In the genomic region with DNA sequence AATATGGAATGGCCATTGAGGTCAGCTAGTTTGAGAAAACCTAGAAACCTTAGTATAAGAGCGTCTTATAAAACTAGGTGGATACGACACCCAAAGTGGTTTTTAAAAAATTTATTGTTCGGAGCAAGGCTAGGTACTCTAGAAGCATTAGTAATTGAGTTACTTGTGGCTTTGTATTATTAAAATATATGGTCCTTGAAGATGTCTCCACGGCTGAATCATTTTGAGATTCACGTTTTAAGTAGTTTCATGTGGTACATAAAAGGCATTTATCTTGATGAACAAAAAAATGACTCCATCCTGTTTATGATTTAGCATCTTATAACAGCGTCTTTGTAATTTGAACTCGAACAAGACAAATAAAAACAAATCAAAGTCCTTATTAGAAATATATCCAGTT, we compare ENCODE assay signal across 16 cellular contexts. TPM values are rescaled to one million over a fixed set of nuclear protein-coding genes. Genes with fewer than 3 reads are reported as not detected.
"Had no signal": no experiment of that assay in that cellular context is flagged by ENCODE, and none has a peak within 500 bp of the region (broad histone marks: within the 10 kb centered on the region; RNA-seq: fewer than 3 reads in every experiment).

No MANE protein-coding gene starts in this region.

RNA-seq across cellular contexts. Expression of a gene that starts 44.9 kb away (rescaled TPM):
- total RNA-seq: activated B cell treated with CpG ODN at 0.5 μM for 24 hours; activated CD4-positive, alpha-beta memory T cell treated with anti-CD3 and anti-CD28 coated beads, Interleukin-2, amount 10 ng/mL, durations not matched to agents 7 days and 5 days; activated CD4-positive, alpha-beta T cell treated with anti-CD3 and anti-CD28 coated beads for 36 hours; activated CD4-positive, alpha-beta T cell treated with anti-CD3 and anti-CD28 coated beads, Interleukin-2, amount 10 ng/mL, durations not matched to agents 7 days and 5 days; activated CD8-positive, alpha-beta memory T cell treated with anti-CD3 and anti-CD28 coated beads, Interleukin-2, amount 10 ng/mL, durations not matched to agents 7 days and 5 days; activated CD8-positive, alpha-beta T cell treated with anti-CD3 and anti-CD28 coated beads, Interleukin-2, amount 10 ng/mL, durations not matched to agents 7 days and 5 days; activated naive CD4-positive, alpha-beta T cell treated with anti-CD3 and anti-CD28 coated beads for 36 hours; activated naive CD4-positive, alpha-beta T cell treated with anti-CD3 and anti-CD28 coated beads, Interleukin-2, amount 50 U/mL, for 72 hours; activated naive CD8-positive, alpha-beta T cell treated with anti-CD3 and anti-CD28 coated beads for 36 hours; aorta; astrocyte; body of pancreas; breast epithelium; cerebellum; T-cell; T-helper 1 cell treated with Interleukin-12 subunit alpha and Interleukin-12 subunit beta and Interleukin-4 antibody, amounts not matched to agents 30 ng/mL and 1 ng/mL, for 36 hours had no signal
